10 cellular contexts compared by ENCODE assay signal in the genomic region with DNA sequence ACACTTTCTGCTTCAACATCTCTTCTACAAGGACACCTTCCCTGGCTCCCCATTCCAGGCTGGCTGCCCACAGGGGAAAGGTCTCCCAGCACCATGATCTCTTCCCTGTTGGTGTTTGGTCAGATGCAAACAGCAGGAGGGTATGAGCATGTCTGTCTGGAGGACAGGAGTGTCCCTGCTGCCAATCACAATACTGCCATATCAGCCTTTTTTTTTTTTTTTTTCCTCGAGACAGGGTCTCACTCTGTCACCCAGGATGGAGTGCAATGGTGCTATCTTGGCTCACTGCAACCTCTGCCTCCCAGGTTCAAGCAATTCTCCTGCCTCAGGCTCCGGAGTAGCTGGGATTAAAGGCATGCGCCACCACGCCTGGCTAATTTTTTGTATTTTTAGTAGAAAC. TPM values are rescaled to one million over a fixed set of nuclear protein-coding genes. Genes with fewer than 3 reads are reported as not detected.
A peak's percentile ranks its signal among the peaks of the same experiment; 100 is the strongest.
DNase-seq lines count a peak whose midpoint lies in the region; TF ChIP-seq lines count a peak whose summit lies in the region.
"Not testable (repeated sequence)": the region's sequence is repeated elsewhere in the genome, so short reads cannot be mapped to it uniquely, and the experiment has no call there.
"Had no signal": no experiment of that assay in that cellular context is flagged by ENCODE, and none has a peak within 500 bp of the region (broad histone marks: within the 10 kb centered on the region; RNA-seq: fewer than 3 reads in every experiment).

No MANE protein-coding gene starts in this region.

- H4K20me1 ChIP-seq in BLaER1 treated with 17β-estradiol and CSF1 and Interleukin-3, amounts not matched to agents 10 nM and 100 nM; Loucy (ENCODE audit: insufficient read depth, low read length, poor library complexity, severe bottlenecking): not testable (repeated sequence)

- not testable (repeated sequence) for DNase-seq in activated CD4-positive, alpha-beta T cell treated with anti-CD3 and anti-CD28 coated beads, Interleukin-2, amount 10 ng/mL, durations not matched to agents 7 days and 5 days; glutamatergic neuron

- not testable (repeated sequence) for H3K4me2 ChIP-seq in BLaER1 treated with 17β-estradiol and CSF1 and Interleukin-3, amounts not matched to agents 10 nM and 100 nM; Loucy (ENCODE audit: low read depth, low read length, poor library complexity, severe bottlenecking)

- peak overlapping the region in 1 of 11 experiments; percentile 6; a peak in 1 of 22 replicates for H3K9ac ChIP-seq in BLaER1 treated with 17β-estradiol and CSF1 and Interleukin-3, amounts not matched to agents 10 nM and 100 nM
- peak overlapping the region; percentile 73 for H3K9ac ChIP-seq in Loucy (ENCODE audit: low read depth, low read length, poor library complexity, severe bottlenecking)

- H3K9me3 ChIP-seq in BLaER1 treated with 17β-estradiol and CSF1 and Interleukin-3, amounts not matched to agents 10 nM and 100 nM (replicated peaks in 1 of 11); Loucy (ENCODE audit: insufficient read depth, low read depth, low read length): not testable (repeated sequence)

- H3K36me3 ChIP-seq in BLaER1 treated with 17β-estradiol and CSF1 and Interleukin-3, amounts not matched to agents 10 nM and 100 nM; Loucy (ENCODE audit: insufficient read depth, low read length): not testable (repeated sequence)

- peak overlapping the region; percentile 74 for H3K27ac Mint-ChIP-seq in activated CD4-positive, alpha-beta T cell treated with anti-CD3 and anti-CD28 coated beads, Interleukin-2, amount 10 ng/mL, durations not matched to agents 7 days and 5 days
- peak overlapping the region; percentile 66 for H3K27ac Mint-ChIP-seq in activated naive CD8-positive, alpha-beta T cell
- not testable (repeated sequence) for H3K27ac Mint-ChIP-seq in glutamatergic neuron (ENCODE audit: unreplicated experiment)
- peak overlapping the region; percentile 36 for H3K27ac Mint-ChIP-seq in stimulated activated naive CD8-positive, alpha-beta T cell treated with anti-CD3 and anti-CD28 coated beads, Interleukin-15, Interleukin-2, amounts not matched to agents 100 ng/mL and 50 ng/mL, for 24 hours

- TF ChIP-seq CTCF in Loucy (conservative IDR thresholded peaks at IDR 0.05; ENCODE audit: low read length); glutamatergic neuron (IDR thresholded peaks at IDR 0.05; ENCODE audit: partially characterized antibody, unreplicated experiment): not testable (repeated sequence)

- peak overlapping the region in 6 of 11 experiments; percentile 11 to 87 (median 79); a peak in 4 of 22 replicates for H3K27ac ChIP-seq in BLaER1 treated with 17β-estradiol and CSF1 and Interleukin-3, amounts not matched to agents 10 nM and 100 nM

- H2AFZ ChIP-seq in Loucy (ENCODE audit: low read length) = not testable (repeated sequence)

- not testable (repeated sequence) for H3K9me2 ChIP-seq in Loucy (replicated peaks; ENCODE audit: low read depth, low read length)

- H3K27me3 ChIP-seq in BLaER1 treated with 17β-estradiol and CSF1 and Interleukin-3, amounts not matched to agents 10 nM and 100 nM; Loucy (ENCODE audit: insufficient read depth, low read length, poor library complexity, severe bottlenecking): not testable (repeated sequence)

- peaks cover 42% of the 10 kb centered on the region for H3K4me1 Mint-ChIP-seq in activated CD4-positive, alpha-beta T cell treated with anti-CD3 and anti-CD28 coated beads, Interleukin-2, amount 10 ng/mL, durations not matched to agents 7 days and 5 days
- H3K4me1 Mint-ChIP-seq in activated naive CD8-positive, alpha-beta T cell (ENCODE audit: low read depth) = peaks cover 34% of the 10 kb centered on the region
- H3K4me1 Mint-ChIP-seq in glutamatergic neuron (ENCODE audit: low read depth, unreplicated experiment) = peaks cover 23% of the 10 kb centered on the region
- peaks cover 38% of the 10 kb centered on the region for H3K4me1 Mint-ChIP-seq in stimulated activated naive CD8-positive, alpha-beta T cell treated with anti-CD3 and anti-CD28 coated beads, Interleukin-15, Interleukin-2, amounts not matched to agents 100 ng/mL and 50 ng/mL, for 24 hours (ENCODE audit: low read depth)

- not testable (repeated sequence) for H3K36me3 Mint-ChIP-seq in activated CD4-positive, alpha-beta T cell treated with anti-CD3 and anti-CD28 coated beads, Interleukin-2, amount 10 ng/mL, durations not matched to agents 7 days and 5 days (ENCODE audit: low read depth); activated naive CD8-positive, alpha-beta T cell; glutamatergic neuron (ENCODE audit: unreplicated experiment); stimulated activated naive CD8-positive, alpha-beta T cell treated with anti-CD3 and anti-CD28 coated beads, Interleukin-15, Interleukin-2, amounts not matched to agents 100 ng/mL and 50 ng/mL, for 24 hours (ENCODE audit: low read depth)

- H3F3A ChIP-seq in Loucy (ENCODE audit: low read depth) = not testable (repeated sequence)

- CTCF ChIA-PET in activated CD4-positive, alpha-beta T cell treated with anti-CD3 and anti-CD28 coated beads, Interleukin-2, amount 10 ng/mL, durations not matched to agents 7 days and 5 days (lab: Charles Lee) = interaction anchor here (0.7 kb wide), 1 partner anchor 35 kb away, joined by 3 read pairs; a partner anchor contains a TSS

- not testable (repeated sequence) for H3K27me3 Mint-ChIP-seq in activated CD4-positive, alpha-beta T cell treated with anti-CD3 and anti-CD28 coated beads, Interleukin-2, amount 10 ng/mL, durations not matched to agents 7 days and 5 days; activated naive CD8-positive, alpha-beta T cell; glutamatergic neuron (ENCODE audit: unreplicated experiment); stimulated activated naive CD8-positive, alpha-beta T cell treated with anti-CD3 and anti-CD28 coated beads, Interleukin-15, Interleukin-2, amounts not matched to agents 100 ng/mL and 50 ng/mL, for 24 hours

- not testable (repeated sequence) for H3K79me2 ChIP-seq in Loucy (ENCODE audit: insufficient read depth, low read length)

- not testable (repeated sequence) for H3K9me3 Mint-ChIP-seq in activated CD4-positive, alpha-beta T cell treated with anti-CD3 and anti-CD28 coated beads, Interleukin-2, amount 10 ng/mL, durations not matched to agents 7 days and 5 days; activated naive CD8-positive, alpha-beta T cell (ENCODE audit: low read depth); glutamatergic neuron (ENCODE audit: unreplicated experiment); stimulated activated naive CD8-positive, alpha-beta T cell treated with anti-CD3 and anti-CD28 coated beads, Interleukin-15, Interleukin-2, amounts not matched to agents 100 ng/mL and 50 ng/mL, for 24 hours

- H3K4me3 Mint-ChIP-seq in activated CD4-positive, alpha-beta T cell treated with anti-CD3 and anti-CD28 coated beads, Interleukin-2, amount 10 ng/mL, durations not matched to agents 7 days and 5 days; activated naive CD8-positive, alpha-beta T cell; stimulated activated naive CD8-positive, alpha-beta T cell treated with anti-CD3 and anti-CD28 coated beads, Interleukin-15, Interleukin-2, amounts not matched to agents 100 ng/mL and 50 ng/mL, for 24 hours: not testable (repeated sequence)
- peak overlapping the region; percentile 46 for H3K4me3 Mint-ChIP-seq in glutamatergic neuron (ENCODE audit: unreplicated experiment)

- peaks cover 20 to 42% (median 29%) of the 10 kb centered on the region in 10 experiments for H3K4me1 ChIP-seq in BLaER1 treated with 17β-estradiol and CSF1 and Interleukin-3, amounts not matched to agents 10 nM and 100 nM
- H3K4me1 ChIP-seq in Loucy (ENCODE audit: insufficient read depth, low read length, poor library complexity, severe bottlenecking) = peaks cover 44% of the 10 kb centered on the region

- not testable (repeated sequence) for H3K4me3 ChIP-seq in BLaER1 treated with 17β-estradiol and CSF1 and Interleukin-3, amounts not matched to agents 10 nM and 100 nM; Loucy (ENCODE audit: low read length, poor library complexity, severe bottlenecking)

- POLR2A ChIA-PET in activated CD4-positive, alpha-beta T cell treated with anti-CD3 and anti-CD28 coated beads, Interleukin-2, amount 10 ng/mL, durations not matched to agents 7 days and 5 days (lab: Charles Lee) = not testable (repeated sequence)

RNA-seq across cellular contexts. Expression of a gene that starts 3.2 kb away (rescaled TPM):
- total RNA-seq in activated CD4-positive, alpha-beta T cell treated with anti-CD3 and anti-CD28 coated beads, Interleukin-2, amount 10 ng/mL, durations not matched to agents 7 days and 5 days = 1 to 10 TPM; 3.2 to 4.5 TPM
- total RNA-seq in glutamatergic neuron (ENCODE audit: unreplicated experiment) = 0.59 TPM
- total RNA-seq: Peyer's patch had no signal

RNA-seq across cellular contexts. Expression of a gene that starts 17.7 kb away (rescaled TPM):
- total RNA-seq in activated CD4-positive, alpha-beta T cell treated with anti-CD3 and anti-CD28 coated beads, Interleukin-2, amount 10 ng/mL, durations not matched to agents 7 days and 5 days = 10 to 100 TPM; 85.7 to 90.6 TPM
- 71.6 TPM for total RNA-seq in glutamatergic neuron (ENCODE audit: unreplicated experiment)

RNA-seq across cellular contexts. Expression of a gene that starts 22.5 kb away (rescaled TPM):
- total RNA-seq in activated CD4-positive, alpha-beta T cell treated with anti-CD3 and anti-CD28 coated beads, Interleukin-2, amount 10 ng/mL, durations not matched to agents 7 days and 5 days = 100 to 1,000 TPM; 726 to 779 TPM
- 543 TPM for total RNA-seq in glutamatergic neuron (ENCODE audit: unreplicated experiment)

RNA-seq across cellular contexts. Expression of a gene that starts 24.9 kb away (rescaled TPM):
- 10 to 100 TPM; 35.4 to 41.7 TPM for total RNA-seq in activated CD4-positive, alpha-beta T cell treated with anti-CD3 and anti-CD28 coated beads, Interleukin-2, amount 10 ng/mL, durations not matched to agents 7 days and 5 days
- 34.2 TPM for total RNA-seq in glutamatergic neuron (ENCODE audit: unreplicated experiment)

RNA-seq across cellular contexts. Expression of a gene that starts 28.9 kb away (rescaled TPM):
- total RNA-seq in activated CD4-positive, alpha-beta T cell treated with anti-CD3 and anti-CD28 coated beads, Interleukin-2, amount 10 ng/mL, durations not matched to agents 7 days and 5 days = under 1 TPM in 1 of 2 experiments, not detected in 1; 0.20 TPM
- not detected for total RNA-seq in glutamatergic neuron (ENCODE audit: unreplicated experiment)
- total RNA-seq: CD4-positive, CD25-positive, alpha-beta regulatory T cell; H4; LHCN-M2; Peyer's patch had no signal
